In genomic region chr9:78973906-78974305, GRCh38 we compare ENCODE assay signal across 16 cellular contexts.
DNase-seq lines count a peak whose midpoint lies in the region; ATAC-seq and FAIRE-seq lines count a peak whose summit lies in the region.
"Had no signal": no experiment of that assay in that cellular context is flagged by ENCODE, and none has a peak within 500 bp of the region (broad histone marks: within the 10 kb centered on the region; RNA-seq: fewer than 3 reads in every experiment).

No MANE protein-coding gene starts in this region.

- H3K18ac ChIP-seq in mesenchymal stem cell (ENCODE audit: low read depth in 1 of 2, low read length in 2 of 2), result no peak overlapping the region

- no peak overlapping the region for H2BK12ac ChIP-seq in mesenchymal stem cell (ENCODE audit: low read length in 2 of 2)

- FAIRE-seq in urothelium cell line (lab: Jason Lieb, UNC), result no peak

- H3K14ac ChIP-seq in mesenchymal stem cell (ENCODE audit: low read length in 2 of 2), result no peak overlapping the region

- no peak overlapping the region for H2AK5ac ChIP-seq in mesenchymal stem cell (ENCODE audit: low read length, severe bottlenecking)

- ATAC-seq in HG02571 (IDR thresholded peaks at IDR 0.05; ENCODE audit: unreplicated experiment), result no peak
- ATAC-seq: HCT116, heart right ventricle had no signal

- no peak overlapping the region for H4K8ac ChIP-seq in mesenchymal stem cell (ENCODE audit: low read length)

- no peak overlapping the region for H3K23ac ChIP-seq in mesenchymal stem cell (ENCODE audit: low read length in 2 of 2)

- no peak overlapping the region for H2BK15ac ChIP-seq in mesenchymal stem cell (ENCODE audit: low read depth, poor library complexity, severe bottlenecking)

- H3K79me1 ChIP-seq in mesenchymal stem cell (replicated peaks; ENCODE audit: low read length, poor library complexity, severe bottlenecking), result no peaks in the 10 kb centered on the region

- H4K91ac ChIP-seq in mesenchymal stem cell (ENCODE audit: low read length), result no peak overlapping the region

- no peak overlapping the region for H3K9ac ChIP-seq in mesenchymal stem cell (ENCODE audit: low read length)

- H3K4ac ChIP-seq in mesenchymal stem cell (ENCODE audit: low read depth in 1 of 2, low read length in 2 of 2), result no peak overlapping the region

- H2BK120ac ChIP-seq in mesenchymal stem cell (ENCODE audit: low read depth, low read length), result no peak overlapping the region

- H2BK5ac ChIP-seq in mesenchymal stem cell (ENCODE audit: low read depth, low read length, poor library complexity, severe bottlenecking), result no peak overlapping the region

- no peaks in the 10 kb centered on the region for H3K9me3 ChIP-seq in mesenchymal stem cell (ENCODE audit: control insufficient read depth, low read length)
- H3K9me3 ChIP-seq: colonic mucosa, heart right ventricle had no signal

- no peaks in the 10 kb centered on the region for H3K27me3 ChIP-seq in mesenchymal stem cell (ENCODE audit: control insufficient read depth in 1 of 2, insufficient read depth in 1 of 2, low read length in 2 of 2)
- H3K27me3 ChIP-seq: colonic mucosa, heart right ventricle had no signal

- H3K4me1 ChIP-seq in mesenchymal stem cell (ENCODE audit: control insufficient read depth, insufficient read depth, low read depth, low read length), result no peaks in the 10 kb centered on the region
- H3K4me1 ChIP-seq: colonic mucosa, heart right ventricle had no signal

- no peak overlapping the region for H2AFZ ChIP-seq in mesenchymal stem cell (ENCODE audit: low read depth, low read length)

- no peaks in the 10 kb centered on the region for H3K36me3 ChIP-seq in mesenchymal stem cell (ENCODE audit: control insufficient read depth in 1 of 2, insufficient read depth in 2 of 2, low read depth in 1 of 2, low read length in 2 of 2)
- H3K36me3 ChIP-seq: colonic mucosa, heart right ventricle had no signal

- no peak overlapping the region for H3K4me3 ChIP-seq in mesenchymal stem cell (ENCODE audit: insufficient read depth in 1 of 2, low read depth in 1 of 2, low read length in 2 of 2)
- H3K4me3 ChIP-seq: colonic mucosa, heart right ventricle had no signal

- no peak overlapping the region for H3K4me2 ChIP-seq in mesenchymal stem cell (ENCODE audit: low read length, poor library complexity, severe bottlenecking)

- no peak overlapping the region for H3K27ac ChIP-seq in mesenchymal stem cell (ENCODE audit: low read length, poor library complexity, severe bottlenecking)
- H3K27ac ChIP-seq: 22Rv1, colonic mucosa, heart right ventricle had no signal

- DNase-seq in NCI-H1092 treated with DMSO at 0.1 percent for 48 hours (lab: John Stamatoyannopoulos, UW), result peak; percentile 14
- DNase-seq in NCI-H1092 (lab: John Stamatoyannopoulos, UW), result no peak
- DNase-seq in M059J (ENCODE audit: low read depth), result peak; percentile 98
- peak; percentile 23 for DNase-seq in amniotic epithelial cell (ENCODE audit: low read depth)
- DNase-seq in mesenchymal stem cell, result peak; percentile 6
- no peak for DNase-seq in urothelium cell line (ENCODE audit: low spot score)
- DNase-seq in dermis blood vessel endothelial cell, result no peak
- DNase-seq: activated CD4-positive, alpha-beta memory T cell treated with anti-CD3 and anti-CD28 coated beads, Interleukin-2, amount 10 ng/mL, durations not matched to agents 7 days and 5 days; activated naive CD4-positive, alpha-beta T cell treated with Interleukin-2 at 50 U/mL for 16 hours; colonic mucosa; DMS153; heart right ventricle; KG1 had no signal

Comparison
In these comparisons a context has a peak if more than half of its experiments do, and no peak if none do; other contexts are left out.
1. DNase-seq: peak in NCI-H1092 treated with DMSO at 0.1 percent for 48 hours (single experiment), M059J (single experiment), amniotic epithelial cell (single experiment) and mesenchymal stem cell (single experiment); none in NCI-H1092 (single experiment), urothelium cell line (single experiment) and dermis blood vessel endothelial cell (single experiment).